Comparison of ENCODE assay signal across 27 cellular contexts in the genomic region with DNA sequence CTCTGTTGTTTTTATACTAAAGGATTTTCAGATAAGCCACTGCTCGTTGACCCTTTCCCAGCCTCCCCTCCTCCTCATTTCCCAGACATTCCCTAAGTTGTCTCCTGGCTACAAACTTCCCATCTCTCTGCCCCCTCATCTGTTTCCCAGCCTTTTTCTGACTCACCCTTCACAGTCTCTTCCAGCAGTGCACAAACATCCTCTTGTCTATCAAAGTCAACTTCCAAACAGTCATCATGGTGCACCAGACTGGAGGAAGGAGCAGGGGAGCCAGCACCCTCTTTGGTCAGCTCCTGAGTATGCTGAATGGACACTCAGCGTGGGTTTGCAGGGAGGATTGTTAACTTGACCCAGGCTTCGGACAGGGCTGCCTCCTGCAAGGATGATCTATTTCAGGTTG. TPM values are rescaled to one million over a fixed set of nuclear protein-coding genes. Genes with fewer than 3 reads are reported as not detected.
DNase-seq lines count a peak whose midpoint lies in the region; ATAC-seq and TF ChIP-seq lines count a peak whose summit lies in the region.
"Had no signal": no experiment of that assay in that cellular context is flagged by ENCODE, and none has a peak within 500 bp of the region (broad histone marks: within the 10 kb centered on the region; RNA-seq: fewer than 3 reads in every experiment).

No MANE protein-coding gene starts in this region.

- no peaks in the 10 kb centered on the region for H3K36me3 Mint-ChIP-seq in T-cell
- H3K36me3 Mint-ChIP-seq: CD14-positive monocyte had no signal

- no peaks in the 10 kb centered on the region for H4K20me1 ChIP-seq in PC-3 (ENCODE audit: low read length)
- H4K20me1 ChIP-seq in osteoblast (ENCODE audit: insufficient read depth, low read length), result no peaks in the 10 kb centered on the region

- H3K4me1 ChIP-seq in PC-3 (ENCODE audit: insufficient read depth, low read length), result peaks cover 34% of the 10 kb centered on the region
- peaks cover 21% of the 10 kb centered on the region for H3K4me1 ChIP-seq in osteoblast (ENCODE audit: insufficient read depth, low read length)
- H3K4me1 ChIP-seq: ascending aorta, suprapubic skin, vagina had no signal

- H3K4me3 ChIP-seq in PC-3 (ENCODE audit: low read length), result no peak overlapping the region
- no peak overlapping the region for H3K4me3 ChIP-seq in epithelial cell of esophagus (ENCODE audit: low read length)
- no peak overlapping the region for H3K4me3 ChIP-seq in osteoblast (ENCODE audit: insufficient read depth, low read length)
- H3K4me3 ChIP-seq: ascending aorta, GM12878, hepatocyte, lower lobe of right lung, suprapubic skin, vagina had no signal

- TF ChIP-seq CTCF in PC-3 (conservative IDR thresholded peaks at IDR 0.05; ENCODE audit: low read depth, low read length) (no peak), epithelial cell of esophagus (IDR thresholded peaks at IDR 0.05; ENCODE audit: insufficient read depth, low read depth, low read length, missing control alignments) (no peak), osteoblast (IDR thresholded peaks at IDR 0.05; ENCODE audit: extremely low read depth, low read depth, low read length) (no peak), GM13976 (IDR thresholded peaks at IDR 0.05; ENCODE audit: borderline replicate concordance, control extremely low read depth, extremely low read depth, insufficient read depth, missing control alignments) (no peak)

- no peaks in the 10 kb centered on the region for H3K9me3 ChIP-seq in PC-3 (ENCODE audit: low read length)
- no peaks in the 10 kb centered on the region for H3K9me3 ChIP-seq in osteoblast (ENCODE audit: low read depth, low read length)
- H3K9me3 ChIP-seq: ascending aorta, lower lobe of right lung, suprapubic skin, vagina had no signal

- H3K4me2 ChIP-seq in PC-3 (ENCODE audit: low read length) (no peak overlapping the region), osteoblast (ENCODE audit: insufficient read depth, low read length) (no peak overlapping the region)
- H3K4me2 ChIP-seq: hepatocyte, KMS-11 had no signal

- peaks cover 24 to 40% of the 10 kb centered on the region in 2 donors for H3K27me3 Mint-ChIP-seq in T-cell

- no peaks in the 10 kb centered on the region for H3K9me2 ChIP-seq in PC-3 (replicated peaks; ENCODE audit: low read length)

- H3K27me3 ChIP-seq in PC-3 (ENCODE audit: low read length) (no peaks in the 10 kb centered on the region), osteoblast (ENCODE audit: insufficient read depth, low read length) (no peaks in the 10 kb centered on the region)
- H3K27me3 ChIP-seq: ascending aorta, hepatocyte, suprapubic skin, vagina had no signal

- no peak overlapping the region for H3K9ac ChIP-seq in PC-3 (ENCODE audit: low read length)
- H3K9ac ChIP-seq: KMS-11 had no signal

- POLR2A ChIA-PET in PC-3 (lab: Charles Lee; ENCODE audit: unreplicated experiment), result no interaction called here
- POLR2A ChIA-PET in T-cell (lab: Charles Lee), result no interaction called here

- H3F3A ChIP-seq in PC-3 (ENCODE audit: low read length, unreplicated experiment), result no peaks in the 10 kb centered on the region

- H3K79me2 ChIP-seq in PC-3 (ENCODE audit: low read length) (no peaks in the 10 kb centered on the region), osteoblast (ENCODE audit: insufficient read depth, low read length) (no peaks in the 10 kb centered on the region)
- H3K79me2 ChIP-seq: hepatocyte had no signal

- DNase-seq in EL (peak; percentile 16), PC-3 (peak; percentile 53), epithelial cell of esophagus (ENCODE audit: low read depth) (peak; percentile 26), osteoblast (ENCODE audit: insufficient read length, low spot score, missing footprints) (peak; percentile 70), erythroblast (lab: John Stamatoyannopoulos, UW) (no peak), NCI-H2227 (lab: John Stamatoyannopoulos, UW; ENCODE audit: unreplicated experiment) (no peak), GM13976 (ENCODE audit: low spot score) (no peak), T-cell (no peak)
- DNase-seq: activated CD4-positive, alpha-beta T cell treated with anti-CD3 and anti-CD28 coated beads for 36 hours; activated naive CD4-positive, alpha-beta T cell treated with anti-CD3 and anti-CD28 coated beads, Interleukin-2, amount 50 U/mL, for 16 hours; activated T-cell treated with anti-CD3 and anti-CD28 coated beads, Interleukin-2, amount 50 U/mL, for 72 hours; DMS 273 treated with DMSO at 0.1 percent for 48 hours; effector memory CD8-positive, alpha-beta T cell; GOT3; lower lobe of right lung; NCI-H1048; NCI-H2029; NCI-H446 treated with DMSO at 0.1 percent for 48 hours; RPMI8226; stimulated activated CD4-positive, alpha-beta T cell treated with anti-CD3 and anti-CD28 coated beads, Interleukin-15, amount 100 ng/mL, for 24 hours had no signal

- H3K36me3 ChIP-seq in PC-3 (ENCODE audit: low read depth, low read length) (no peaks in the 10 kb centered on the region), osteoblast (ENCODE audit: insufficient read depth, low read length) (no peaks in the 10 kb centered on the region)
- H3K36me3 ChIP-seq: ascending aorta, lower lobe of right lung, suprapubic skin, vagina had no signal

- CTCF ChIA-PET in PC-3 (lab: Charles Lee) (no interaction called here), T-cell (lab: Charles Lee) (no interaction called here)

- TF ChIP-seq POLR2A in erythroblast (IDR thresholded peaks at IDR 0.05; ENCODE audit: low read length), result no peak

- ATAC-seq in PC-3 (peak; percentile 72; the same call in 1 of the 2 replicates), T-cell (replicated peaks in 1 of 4) (no peak)
- ATAC-seq: activated CD4-positive, alpha-beta T cell treated with anti-CD3 and anti-CD28 coated beads for 36 hours; activated T-cell treated with anti-CD3 and anti-CD28 coated beads, Interleukin-2, amount 50 U/mL, for 72 hours; effector memory CD8-positive, alpha-beta T cell; GM12878; lower lobe of right lung had no signal

- BruUV-seq in PC-3 (replicated peaks; lab: Mats Ljungman, UMichigan), result no TSS peak

- no peaks in the 10 kb centered on the region for H3K9me3 Mint-ChIP-seq in T-cell
- H3K9me3 Mint-ChIP-seq: effector memory CD8-positive, alpha-beta T cell had no signal

- H3K27ac ChIP-seq in PC-3 (ENCODE audit: low read length), result no peak overlapping the region
- no peak overlapping the region for H3K27ac ChIP-seq in osteoblast (ENCODE audit: low read depth, low read length)
- H3K27ac ChIP-seq: ascending aorta, hepatocyte, KMS-11, lower lobe of right lung, suprapubic skin, vagina had no signal

- H2AFZ ChIP-seq in PC-3 (ENCODE audit: low read length) (no peak overlapping the region), osteoblast (ENCODE audit: low read length) (no peak overlapping the region)
- H2AFZ ChIP-seq: hepatocyte had no signal

- in situ Hi-C loops in GM13976 (cut with MboI; ENCODE audit: low sequenced_read_pairs, unreplicated experiment), result no loop called here

- H3K4me3 Mint-ChIP-seq in T-cell, result no peak overlapping the region
- H3K4me3 Mint-ChIP-seq: activated CD4-positive, alpha-beta T cell treated with anti-CD3 and anti-CD28 coated beads for 36 hours; activated T-cell treated with anti-CD3 and anti-CD28 coated beads, Interleukin-2, amount 50 U/mL, for 72 hours; CD14-positive monocyte; effector memory CD8-positive, alpha-beta T cell had no signal

- no peak overlapping the region for H3K27ac Mint-ChIP-seq in T-cell
- H3K27ac Mint-ChIP-seq: activated CD4-positive, alpha-beta T cell treated with anti-CD3 and anti-CD28 coated beads for 36 hours; activated T-cell treated with anti-CD3 and anti-CD28 coated beads, Interleukin-2, amount 50 U/mL, for 72 hours; CD14-positive monocyte; effector memory CD8-positive, alpha-beta T cell had no signal

- H3K4me1 Mint-ChIP-seq in T-cell, result no peaks in the 10 kb centered on the region
- H3K4me1 Mint-ChIP-seq: activated CD4-positive, alpha-beta T cell treated with anti-CD3 and anti-CD28 coated beads for 36 hours; CD14-positive monocyte had no signal

- intact Hi-C loops in PC-3 (cut with micrococcal nuclease), result no loop called here

RNA-seq across cellular contexts. Expression of a gene that starts 26.6 kb away (rescaled TPM):
- total RNA-seq in PC-3 (2014; rRNA removed) (16.2 and 18.1 TPM in 2 replicates), osteoblast (15.3 and 17.4 TPM in 2 replicates), T-cell (1 to 10 TPM in 3 of 5 donors, under 1 TPM in 2; 0.73 to 3.2 (median 1.2) TPM)

Comparison
In these comparisons a context has a peak if more than half of its experiments do, and no peak if none do; other contexts are left out.
1. DNase-seq: peak in EL (single experiment), PC-3 (single experiment), epithelial cell of esophagus (single experiment) and osteoblast (single experiment); none in erythroblast (0 of 2), NCI-H2227 (single experiment), GM13976 (single experiment) and T-cell (0 of 34).